In the genomic region with DNA sequence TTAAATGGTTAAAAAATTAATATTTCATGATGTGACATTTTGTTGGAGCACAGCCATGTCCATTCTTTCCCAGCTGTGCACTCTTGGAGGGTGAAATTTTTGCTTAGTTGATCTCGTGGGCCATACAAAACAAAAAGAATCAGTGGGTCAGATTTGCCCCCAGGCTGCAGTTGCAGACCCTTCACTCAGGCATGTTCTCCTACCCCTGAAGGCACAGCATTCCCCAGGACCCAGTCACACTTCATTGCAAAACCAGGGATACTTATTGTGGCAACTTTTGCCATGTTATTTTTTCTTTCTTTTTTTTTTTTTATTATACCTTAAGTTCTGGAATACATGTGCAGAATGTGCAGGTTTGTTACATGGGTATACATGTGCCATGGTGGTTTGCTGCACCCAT, we compare ENCODE assay signal across 26 cellular contexts. TPM values are rescaled to one million over a fixed set of nuclear protein-coding genes. Genes with fewer than 3 reads are reported as not detected.
DNase-seq lines count a peak whose midpoint lies in the region; ATAC-seq and TF ChIP-seq lines count a peak whose summit lies in the region.
"Had no signal": no experiment of that assay in that cellular context is flagged by ENCODE, and none has a peak within 500 bp of the region (broad histone marks: within the 10 kb centered on the region; RNA-seq: fewer than 3 reads in every experiment).

No MANE protein-coding gene starts in this region.

- CTCF ChIA-PET in T-cell (lab: Charles Lee) = interaction anchor here in 1 of 2 donors (1.0 to 1.3 kb wide), 2 partner anchors 12 to 44 kb away, joined by 3 to 5 read pairs; no protein-coding TSS in a partner anchor

- no peaks in the 10 kb centered on the region for H3K36me3 Mint-ChIP-seq in T-cell

- peaks cover 14% of the 10 kb centered on the region for H3K4me1 ChIP-seq in adipocyte (ENCODE audit: control insufficient read depth, insufficient read depth, low read length)

- no peak overlapping the region for H3K27ac Mint-ChIP-seq in T-cell
- H3K27ac Mint-ChIP-seq: CD4-positive, alpha-beta T cell; H9 had no signal

- ATAC-seq in HG03460 (IDR thresholded peaks at IDR 0.05; ENCODE audit: unreplicated experiment) = no peak
- no peak for ATAC-seq in stimulated activated naive CD8-positive, alpha-beta T cell treated with anti-CD3 and anti-CD28 coated beads, Interleukin-15, Interleukin-2, amounts not matched to agents 100 U/mL and 50 U/mL, for 24 hours
- no peak for ATAC-seq in T-cell (replicated peaks in 1 of 4)
- ATAC-seq: K562, Panc1 had no signal

- H3K9me3 Mint-ChIP-seq in T-cell = no peaks in the 10 kb centered on the region
- H3K9me3 Mint-ChIP-seq: CD4-positive, alpha-beta T cell; H9 had no signal

- no peaks in the 10 kb centered on the region for H3K4me1 Mint-ChIP-seq in T-cell

- peaks cover 5 to 8% of the 10 kb centered on the region in 2 donors for H3K27me3 Mint-ChIP-seq in T-cell

- no peaks in the 10 kb centered on the region for H3K9me3 ChIP-seq in adipocyte (ENCODE audit: control insufficient read depth, low read length)
- H3K9me3 ChIP-seq: MG63 had no signal

- POLR2A ChIA-PET in T-cell (lab: Charles Lee) = no interaction called here

- H3K27me3 ChIP-seq in adipocyte (replicated peaks; ENCODE audit: control insufficient read depth, insufficient read depth, low read length) = peaks cover 21% of the 10 kb centered on the region
- H3K27me3 ChIP-seq: BLaER1 treated with 17β-estradiol and CSF1 and Interleukin-3, amounts not matched to agents 10 nM and 100 nM; MG63 had no signal

- no peak overlapping the region for H3K9ac ChIP-seq in adipocyte (ENCODE audit: low read length)
- H3K9ac ChIP-seq: BLaER1 treated with 17β-estradiol and CSF1 and Interleukin-3, amounts not matched to agents 10 nM and 100 nM had no signal

- DNase-seq in AG10803 (ENCODE audit: low read depth) (peak; percentile 16), ELF-1 (ENCODE audit: low read depth, low spot score) (peak; percentile 58), adipocyte (ENCODE audit: low read depth) (peak; percentile 75), iris pigment epithelial cell (ENCODE audit: low read depth) (peak; percentile 29), T-cell (no peak)
- no peak for DNase-seq in stimulated activated naive CD8-positive, alpha-beta T cell treated with anti-CD3 and anti-CD28 coated beads, Interleukin-15, Interleukin-2, amounts not matched to agents 100 U/mL and 50 U/mL, for 24 hours
- DNase-seq in activated T-cell treated with anti-CD3 and anti-CD28 coated beads, Interleukin-2, amount 50 U/mL, for 1 hour = no peak
- DNase-seq: AML-193; CD4-positive, alpha-beta T cell; COR-L47; DMS53; H9; Kasumi-1; MG63; NCI-H2081; NCI-H2227 treated with DMSO at 0.1 percent for 48 hours; NCI-H510A; NCI-H69; SHP77 had no signal

- H3K4me3 ChIP-seq in AG10803 (ENCODE audit: low read length) = no peak overlapping the region
- H3K4me3 ChIP-seq in adipocyte (ENCODE audit: low read length) = no peak overlapping the region
- H3K4me3 ChIP-seq: BLaER1 treated with 17β-estradiol and CSF1 and Interleukin-3, amounts not matched to agents 10 nM and 100 nM; K562; MG63 had no signal

- no peak overlapping the region for H3K4me3 Mint-ChIP-seq in T-cell
- H3K4me3 Mint-ChIP-seq: CD4-positive, alpha-beta T cell; H9 had no signal

- H3K36me3 ChIP-seq in adipocyte (ENCODE audit: control insufficient read depth, insufficient read depth, low read length, severe bottlenecking) = no peaks in the 10 kb centered on the region
- H3K36me3 ChIP-seq: BLaER1 treated with 17β-estradiol and CSF1 and Interleukin-3, amounts not matched to agents 10 nM and 100 nM; MG63 had no signal

- TF ChIP-seq CTCF in AG10803 (conservative IDR thresholded peaks at IDR 0.05; ENCODE audit: low read length) = no peak

RNA-seq across cellular contexts. Expression of a gene that starts 6.0 kb away (rescaled TPM):
- not detected for total RNA-seq in T-cell
- total RNA-seq: A172; CD4-positive, alpha-beta T cell; Daoy; H9; K562; SK-MEL-5 had no signal

RNA-seq across cellular contexts. Expression of a gene that starts 35.4 kb away (rescaled TPM):
- total RNA-seq in T-cell = 100 to 1,000 TPM; 347 to 524 (median 406) TPM

RNA-seq across cellular contexts. Expression of a gene that starts 44.6 kb away (rescaled TPM):
- total RNA-seq in T-cell = not detected
- total RNA-seq: A172; CD4-positive, alpha-beta T cell; Daoy; H9; K562; SK-MEL-5 had no signal

RNA-seq across cellular contexts. Expression of a gene that starts 57.0 kb away (rescaled TPM):
- total RNA-seq in T-cell = 1 to 10 TPM in 3 of 5 donors, under 1 TPM in 1, not detected in 1; 0.66 to 1.6 (median 1.2) TPM
- total RNA-seq: Daoy, SK-MEL-5 had no signal

Comparison
In these comparisons a context has a peak if more than half of its experiments do, and no peak if none do; other contexts are left out.
1. DNase-seq: peak in AG10803 (single experiment), ELF-1 (single experiment), adipocyte (single experiment) and iris pigment epithelial cell (single experiment); none in stimulated activated naive CD8-positive, alpha-beta T cell treated with anti-CD3 and anti-CD28 coated beads, Interleukin-15, Interleukin-2, amounts not matched to agents 100 U/mL and 50 U/mL, for 24 hours (single experiment), T-cell (0 of 34) and activated T-cell treated with anti-CD3 and anti-CD28 coated beads, Interleukin-2, amount 50 U/mL, for 1 hour (single experiment).